Comparison of ENCODE assay signal across 1 cellular context in genomic region chr9:123959787-123960186, GRCh38.
TF ChIP-seq lines count a peak whose summit lies in the region.

No MANE protein-coding gene starts in this region.

TF ChIP-seq in GM23338, 12 proteins besides CTCF, POLR2A, EP300 and RAD21 (continued from another document):
- no peak for TF ChIP-seq REST (IDR thresholded peaks at IDR 0.05; ENCODE audit: unreplicated experiment)
- TF ChIP-seq ZNF331 (CRISPR knock-in tag; IDR thresholded peaks at IDR 0.05; ENCODE audit: low read depth), result no peak
- no peak for TF ChIP-seq STAT1 (IDR thresholded peaks at IDR 0.05; ENCODE audit: unreplicated experiment)
- no peak for TF ChIP-seq JUNB (IDR thresholded peaks at IDR 0.05; ENCODE audit: unreplicated experiment)
- no peak for TF ChIP-seq NANOG (IDR thresholded peaks at IDR 0.05; ENCODE audit: borderline replicate concordance)
- TF ChIP-seq EZH2phosphoT487 (IDR thresholded peaks at IDR 0.05; ENCODE audit: unreplicated experiment), result no peak
